ENCODE assay signal across 18 cellular contexts in the genomic region with DNA sequence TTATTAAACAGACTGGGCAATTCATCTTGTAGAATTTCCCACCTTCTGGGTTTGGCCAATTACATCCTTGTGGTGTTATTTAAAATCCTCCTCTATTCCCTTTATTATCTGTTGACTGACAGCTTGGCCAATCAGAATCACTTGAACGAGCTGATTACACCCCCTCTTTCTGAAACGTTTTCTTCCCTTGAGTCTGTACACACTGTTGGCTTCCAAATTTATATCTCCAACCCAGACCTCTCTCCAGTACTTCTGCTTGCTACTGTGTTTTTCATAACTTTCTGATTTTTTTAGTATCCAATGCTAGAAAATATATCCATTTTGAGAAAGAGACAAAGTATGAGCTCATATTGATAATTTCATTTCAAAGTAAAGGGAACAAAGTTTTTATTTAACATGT. TPM values are rescaled to one million over a fixed set of nuclear protein-coding genes. Genes with fewer than 3 reads are reported as not detected.
"Had no signal": no experiment of that assay in that cellular context is flagged by ENCODE, and none has a peak within 500 bp of the region (broad histone marks: within the 10 kb centered on the region; RNA-seq: fewer than 3 reads in every experiment).

No MANE protein-coding gene starts in this region.

- H3K9me3 Mint-ChIP-seq: dendritic cell treated with granulocyte-macrophage colony-stimulating factor and Interleukin-4, amounts not matched to agents 40 ng/mL and 50 ng/mL, for 4 days; stimulated activated memory B cell treated with anti-CD40 and anti-IgM and Interleukin-4, amounts not matched to agents 10 μg/mL and 1 μg/mL and 100 μg/mL, for 72 hours had no signal

- H3K36me3 ChIP-seq: adrenal gland, esophagus muscularis mucosa, gastroesophageal sphincter, spleen had no signal

- DNase-seq: activated naive CD4-positive, alpha-beta T cell treated with Interleukin-2 at 50 U/mL for 16 hours; adrenal gland; effector CD8-positive, alpha-beta T cell; left colon; nephron progenitor cell; nucleus accumbens; spleen; stimulated activated CD4-positive, alpha-beta T cell treated with anti-CD3 and anti-CD28 coated beads, Interleukin-4, amount 100 ng/mL, for 4 hours; T-helper 9 cell had no signal

- H3K4me1 Mint-ChIP-seq: nephron progenitor cell had no signal

- H3K36me3 Mint-ChIP-seq: mesothelial cell of epicardium; stimulated activated memory B cell treated with anti-CD40 and anti-IgM and Interleukin-4, amounts not matched to agents 10 μg/mL and 1 μg/mL and 100 μg/mL, for 72 hours had no signal

- H3K4me1 ChIP-seq: adrenal gland, esophagus muscularis mucosa, gastroesophageal sphincter had no signal

- H3K27ac Mint-ChIP-seq: dendritic cell treated with granulocyte-macrophage colony-stimulating factor and Interleukin-4, amounts not matched to agents 40 ng/mL and 50 ng/mL, for 4 days; mesothelial cell of epicardium; nephron progenitor cell; stimulated activated memory B cell treated with anti-CD40 and anti-IgM and Interleukin-4, amounts not matched to agents 10 μg/mL and 1 μg/mL and 100 μg/mL, for 72 hours had no signal

- H3K4me3 ChIP-seq: adrenal gland, esophagus muscularis mucosa, gastroesophageal sphincter, SK-N-MC, spleen had no signal

- H3K27me3 ChIP-seq: adrenal gland, esophagus muscularis mucosa, gastroesophageal sphincter, spleen had no signal

- H3K27me3 Mint-ChIP-seq: dendritic cell treated with granulocyte-macrophage colony-stimulating factor and Interleukin-4, amounts not matched to agents 40 ng/mL and 50 ng/mL, for 4 days had no signal

- H3K4me3 Mint-ChIP-seq: dendritic cell treated with granulocyte-macrophage colony-stimulating factor and Interleukin-4, amounts not matched to agents 40 ng/mL and 50 ng/mL, for 4 days; mesothelial cell of epicardium; nephron progenitor cell; stimulated activated memory B cell treated with anti-CD40 and anti-IgM and Interleukin-4, amounts not matched to agents 10 μg/mL and 1 μg/mL and 100 μg/mL, for 72 hours had no signal

- H3K9me3 ChIP-seq: adrenal gland, esophagus muscularis mucosa, gastroesophageal sphincter, spleen had no signal

- ATAC-seq: activated CD4-positive, CD25-positive, alpha-beta regulatory T cell treated with anti-CD3 and anti-CD28 coated beads, Interleukin-2, amount 50 U/mL, for 24 hours; gastroesophageal sphincter; left colon; stimulated activated memory B cell treated with anti-CD40 and anti-IgM and Interleukin-4, amounts not matched to agents 10 μg/mL and 1 μg/mL and 100 μg/mL, for 72 hours had no signal

- H3K27ac ChIP-seq: adrenal gland, esophagus muscularis mucosa, gastroesophageal sphincter, SK-N-MC had no signal

RNA-seq across cellular contexts. Expression of gene CD38, which starts 14.8 kb away (rescaled TPM):
- total RNA-seq: bronchial epithelial cell, renal cortical epithelial cell had no signal
